Comparison of ENCODE assay signal across 23 cellular contexts in genomic region chr10:103722632-103723031, GRCh38.
DNase-seq lines count a peak whose midpoint lies in the region; ATAC-seq, FAIRE-seq and TF ChIP-seq lines count a peak whose summit lies in the region.
"Had no signal": no experiment of that assay in that cellular context is flagged by ENCODE, and none has a peak within 500 bp of the region (broad histone marks: within the 10 kb centered on the region; RNA-seq: fewer than 3 reads in every experiment).

No MANE protein-coding gene starts in this region.

- no peak overlapping the region for H2BK5ac ChIP-seq in IMR-90 (ENCODE audit: low read depth, low read length, poor library complexity, severe bottlenecking)

- POLR2A ChIA-PET in HEK293 (lab: Yijun Ruan, JAX) = no interaction called here
- POLR2A ChIA-PET in IMR-90 (lab: Charles Lee; ENCODE audit: unreplicated experiment) = no interaction called here
- POLR2A ChIA-PET in HepG2 (lab: Yijun Ruan, JAX) = no interaction called here

- peak overlapping the region; percentile 62 for H2AK9ac ChIP-seq in IMR-90 (replicated peaks; ENCODE audit: low read depth, low read length, poor library complexity)

- ATAC-seq in Right ventricle myocardium superior (ENCODE audit: poor library complexity) (no peak), IMR-90 (ENCODE audit: low read depth) (no peak), HepG2 (no peak)
- ATAC-seq: CD8-positive, alpha-beta T cell had no signal

- no peaks in the 10 kb centered on the region for H3K9me3 ChIP-seq in right atrium auricular region
- no peaks in the 10 kb centered on the region for H3K9me3 ChIP-seq in HEK293 (ENCODE audit: control insufficient read depth, insufficient read depth, low read depth, low read length)
- H3K9me3 ChIP-seq in IMR-90 (ENCODE audit: control insufficient read depth, insufficient read depth, low read length) = no peaks in the 10 kb centered on the region
- no peaks in the 10 kb centered on the region for H3K9me3 ChIP-seq in HepG2 (ENCODE audit: low read length)
- H3K9me3 ChIP-seq: BLaER1 treated with 17β-estradiol and CSF1 and Interleukin-3, amounts not matched to agents 10 nM and 100 nM; Caco-2 had no signal

- no peak overlapping the region for H3K27ac ChIP-seq in right atrium auricular region
- H3K27ac ChIP-seq in HEK293 (ENCODE audit: extremely low read depth, low read depth, low read length) = no peak overlapping the region
- H3K27ac ChIP-seq in IMR-90 (ENCODE audit: insufficient read depth, low read length) = no peak overlapping the region
- H3K27ac ChIP-seq in HepG2 (ENCODE audit: extremely low read length, insufficient read depth, low read length) = no peak overlapping the region
- H3K27ac ChIP-seq: BLaER1 treated with 17β-estradiol and CSF1 and Interleukin-3, amounts not matched to agents 10 nM and 100 nM; C4-2B had no signal

- H2AFZ ChIP-seq in IMR-90 (replicated peaks; ENCODE audit: low read length, poor library complexity) (no peak overlapping the region), HepG2 (ENCODE audit: low read length) (no peak overlapping the region)

- H2BK120ac ChIP-seq in IMR-90 (ENCODE audit: low read depth, low read length) = no peak overlapping the region

- no peaks in the 10 kb centered on the region; a peak in 1 of 4 replicates for H3K79me1 ChIP-seq in IMR-90 (ENCODE audit: low read depth in 1 of 2, low read length in 2 of 2)

- no peak for TF ChIP-seq RAD21 in IMR-90 (IDR thresholded peaks at IDR 0.05; ENCODE audit: low read length)
- no peak for TF ChIP-seq RAD21 in HepG2 (CRISPR knock-in tag; IDR thresholded peaks at IDR 0.05)

- H3K18ac ChIP-seq in IMR-90 (ENCODE audit: low read depth, low read length) = no peak overlapping the region

- no peak for TF ChIP-seq POLR2A in IMR-90 (IDR thresholded peaks at IDR 0.05; ENCODE audit: low read depth, low read length)
- no peak for TF ChIP-seq POLR2A in HepG2 (IDR thresholded peaks at IDR 0.05; ENCODE audit: insufficient read depth in 1 of 2, low read depth in 2 of 2, low read length in 2 of 2)

- H3K79me2 ChIP-seq in HepG2 (ENCODE audit: insufficient read depth, low read length) = no peaks in the 10 kb centered on the region

- no peak overlapping the region for H4K91ac ChIP-seq in IMR-90 (ENCODE audit: insufficient read depth, low read depth, low read length)

- intact Hi-C loops in Right ventricle myocardium superior (cut with DNase I) (no loop called here), IMR-90 (cut with micrococcal nuclease) (no loop called here), HepG2 (cut with micrococcal nuclease; ENCODE audit: unreplicated experiment) (no loop called here), posterior vena cava (cut with DNase I) (no loop called here)

- H4K20me1 ChIP-seq in IMR-90 (ENCODE audit: insufficient read depth, low read length) = no peaks in the 10 kb centered on the region
- no peaks in the 10 kb centered on the region for H4K20me1 ChIP-seq in HepG2 (ENCODE audit: insufficient read depth, low read length)

- H2BK20ac ChIP-seq in IMR-90 (ENCODE audit: low read depth, low read length) = no peak overlapping the region

- no peak overlapping the region for H3K23ac ChIP-seq in IMR-90 (ENCODE audit: low read depth, low read length)

- H3K56ac ChIP-seq in IMR-90 (ENCODE audit: extremely low read depth, insufficient read depth, low read length) = no peak overlapping the region

- no peak overlapping the region for H3K4me2 ChIP-seq in IMR-90 (ENCODE audit: low read depth, low read length)
- no peak overlapping the region for H3K4me2 ChIP-seq in HepG2 (ENCODE audit: low read depth, low read length)
- H3K4me2 ChIP-seq: BLaER1 treated with 17β-estradiol and CSF1 and Interleukin-3, amounts not matched to agents 10 nM and 100 nM had no signal

- DNase-seq in Right ventricle myocardium superior = peak; percentile 8
- no peak for DNase-seq in right atrium auricular region (ENCODE audit: low spot score)
- no peak for DNase-seq in IMR-90
- DNase-seq in HepG2 (ENCODE audit: low spot score) = no peak
- no peak for DNase-seq in Ammon's horn (ENCODE audit: low spot score)
- no peak for DNase-seq in posterior vena cava (ENCODE audit: low spot score)
- no peak for DNase-seq in NOMO-1 treated with dmso at 0.1 percent for 144 hours (lab: John Stamatoyannopoulos, UW; ENCODE audit: unreplicated experiment)
- DNase-seq: 8988T; ACHN; Caco-2; Calu3; CD4-positive, alpha-beta T cell; CD8-positive, alpha-beta T cell; DMS79 treated with DMSO at 0.1 percent for 48 hours; GF-D8 had no signal

- in situ Hi-C loops in IMR-90 (cut with MboI; ENCODE audit: low sequenced_read_pairs) (loop anchor here (25.0 kb wide), 2 partner anchors 290 to 490 kb away; no protein-coding TSS in a partner anchor), HepG2 (cut with HindIII; ENCODE audit: extremely low pct_ligation_motif_present, low pct_unique_long_range_greater_than_20kb) (no loop called here)

- peaks cover 0 to 17% of the 10 kb centered on the region in 2 donors for H3K4me1 ChIP-seq in right atrium auricular region
- peaks cover 3% of the 10 kb centered on the region; the same call in 1 of the 2 replicates for H3K4me1 ChIP-seq in HEK293 (ENCODE audit: control insufficient read depth, insufficient read depth, low read length)
- peaks cover 14% of the 10 kb centered on the region for H3K4me1 ChIP-seq in IMR-90 (ENCODE audit: control insufficient read depth, insufficient read depth, low read length)
- H3K4me1 ChIP-seq in HepG2 (ENCODE audit: insufficient read depth, low read length) = peaks cover 6% of the 10 kb centered on the region
- H3K4me1 ChIP-seq: BLaER1 treated with 17β-estradiol and CSF1 and Interleukin-3, amounts not matched to agents 10 nM and 100 nM had no signal

- H3K27me3 ChIP-seq in right atrium auricular region (no peaks in the 10 kb centered on the region), IMR-90 (ENCODE audit: control insufficient read depth, insufficient read depth, low read length) (no peaks in the 10 kb centered on the region), HepG2 (ENCODE audit: control insufficient read depth in 1 of 2, insufficient read depth in 2 of 2, low read length in 2 of 2) (no peaks in the 10 kb centered on the region)
- H3K27me3 ChIP-seq: BLaER1 treated with 17β-estradiol and CSF1 and Interleukin-3, amounts not matched to agents 10 nM and 100 nM had no signal

- no peak overlapping the region for H3K4ac ChIP-seq in IMR-90 (ENCODE audit: low read depth, low read length)

- H3K9ac ChIP-seq in IMR-90 (ENCODE audit: low read depth, low read length) = no peak overlapping the region
- H3K9ac ChIP-seq in HepG2 (ENCODE audit: insufficient read depth, low read depth, low read length) = no peak overlapping the region
- H3K9ac ChIP-seq: BLaER1 treated with 17β-estradiol and CSF1 and Interleukin-3, amounts not matched to agents 10 nM and 100 nM had no signal

- H4K5ac ChIP-seq in IMR-90 (ENCODE audit: low read depth, low read length) = no peak overlapping the region

- dilution Hi-C loops in IMR-90 (cut with HindIII; ENCODE audit: low sequenced_read_pairs, unreplicated experiment) = loop anchor here (25.0 kb wide), 1 partner anchor 140 kb away; the partner anchor contains the start of gene SH3PXD2A

- H3K9me1 ChIP-seq in IMR-90 (ENCODE audit: insufficient read depth, low read length) = 0 out of 2 replicates have a peak, but pooled peaks cover 9% of the 10 kb centered on the region

- TF ChIP-seq CTCF in right atrium auricular region (IDR thresholded peaks at IDR 0.05) (no peak), HEK293 (tag by site-specific recombination; IDR thresholded peaks at IDR 0.05) (no peak), IMR-90 (conservative IDR thresholded peaks at IDR 0.05; ENCODE audit: low read depth, low read length) (no peak), HepG2 (CRISPR knock-in tag; IDR thresholded peaks at IDR 0.05) (no peak)

- H3K14ac ChIP-seq in IMR-90 (replicated peaks; ENCODE audit: low read depth, low read length) = no peak overlapping the region

- WGBS in IMR-90 (ENCODE audit: extremely low coverage in 2 of 2, insufficient read length in 1 of 2), 2 experiments = 75% methylated on average over 4 of the region's 7 CpGs; no CpG with 5 or more reads in 1 of the 2 experiments
- WGBS in HepG2 (ENCODE audit: low lambda C conversion rate) = 89% methylated on average over 6 of the region's 7 CpGs

- no peak for FAIRE-seq in HepG2 (lab: Jason Lieb, UNC)
- FAIRE-seq: A204.1, D721Med, G401.6, GM12891, GM19239 had no signal

- H4K8ac ChIP-seq in IMR-90 (ENCODE audit: low read depth in 2 of 2, low read length in 2 of 2) = no peak overlapping the region

- TF ChIP-seq EP300 in HepG2 (IDR thresholded peaks at IDR 0.05; ENCODE audit: low read depth in 2 of 2, low read length in 2 of 2) (no peak), HepG2 (CRISPR knock-in tag; IDR thresholded peaks at IDR 0.05; ENCODE audit: borderline replicate concordance) (no peak)

- H3K36me3 ChIP-seq in right atrium auricular region = no peaks in the 10 kb centered on the region
- H3K36me3 ChIP-seq in HEK293 (ENCODE audit: control insufficient read depth in 2 of 2, insufficient read depth in 1 of 2, low read length in 2 of 2) = peaks cover 0 to 17% of the 10 kb centered on the region in 2 experiments; a peak in 1 of 3 replicates
- H3K36me3 ChIP-seq in IMR-90 (ENCODE audit: control insufficient read depth, insufficient read depth, low read length) = peaks cover 5% of the 10 kb centered on the region; the same call in 1 of the 2 replicates
- H3K36me3 ChIP-seq in HepG2 (replicated peaks in 1 of 2; ENCODE audit: control insufficient read depth in 1 of 2, insufficient read depth in 2 of 2, low read length in 2 of 2) = peaks cover 45 to 74% of the 10 kb centered on the region in 2 experiments

- BruUV-seq in IMR-90 (replicated peaks; lab: Mats Ljungman, UMichigan) (no TSS peak), HepG2 (replicated peaks; lab: Mats Ljungman, UMichigan) (no TSS peak)

- CTCF ChIA-PET in HEK293 (lab: Yijun Ruan, JAX) = interaction anchor here (0.5 to 2.7 kb wide), 4 partner anchors 10 to 285 kb away, joined by 3 to 10 read pairs (median 4); no protein-coding TSS in a partner anchor
- CTCF ChIA-PET in IMR-90 (lab: Yijun Ruan, JAX) = no interaction called here
- CTCF ChIA-PET in HepG2 (lab: Yijun Ruan, JAX; ENCODE audit: low intra/inter-chr PET ratio, low total read pairs) = no interaction called here

- no peak overlapping the region for H2BK15ac ChIP-seq in IMR-90 (ENCODE audit: low read depth, low read length)

- H3K4me3 ChIP-seq in right atrium auricular region = no peak overlapping the region
- no peak overlapping the region for H3K4me3 ChIP-seq in HEK293 (ENCODE audit: low read depth, low read length)
- H3K4me3 ChIP-seq in IMR-90 (ENCODE audit: insufficient read depth, low read depth, low read length) = no peak overlapping the region
- no peak overlapping the region for H3K4me3 ChIP-seq in HepG2 (replicated peaks in 1 of 3; ENCODE audit: insufficient read depth in 1 of 3, low read depth in 2 of 3, low read length in 3 of 3)
- H3K4me3 ChIP-seq: BLaER1 treated with 17β-estradiol and CSF1 and Interleukin-3, amounts not matched to agents 10 nM and 100 nM had no signal

- H2AK5ac ChIP-seq in IMR-90 (ENCODE audit: low read depth, low read length) = no peak overlapping the region

TF ChIP-seq in HEK293, 187 proteins besides CTCF, POLR2A, EP300 and RAD21 (continues in another document):
- no peak for TF ChIP-seq ZNF2 (tag by site-specific recombination; IDR thresholded peaks at IDR 0.05)

TF ChIP-seq in HepG2, 621 proteins besides CTCF, POLR2A, EP300 and RAD21 (continues in another document):
- TF ChIP-seq MED8 (CRISPR knock-in tag; IDR thresholded peaks at IDR 0.05; ENCODE audit: insufficient replicate concordance) (no peak), ZNF749 (CRISPR knock-in tag; IDR thresholded peaks at IDR 0.05; ENCODE audit: borderline replicate concordance) (no peak)
